Comparison of ENCODE assay signal across 9 cellular contexts in the genomic region with DNA sequence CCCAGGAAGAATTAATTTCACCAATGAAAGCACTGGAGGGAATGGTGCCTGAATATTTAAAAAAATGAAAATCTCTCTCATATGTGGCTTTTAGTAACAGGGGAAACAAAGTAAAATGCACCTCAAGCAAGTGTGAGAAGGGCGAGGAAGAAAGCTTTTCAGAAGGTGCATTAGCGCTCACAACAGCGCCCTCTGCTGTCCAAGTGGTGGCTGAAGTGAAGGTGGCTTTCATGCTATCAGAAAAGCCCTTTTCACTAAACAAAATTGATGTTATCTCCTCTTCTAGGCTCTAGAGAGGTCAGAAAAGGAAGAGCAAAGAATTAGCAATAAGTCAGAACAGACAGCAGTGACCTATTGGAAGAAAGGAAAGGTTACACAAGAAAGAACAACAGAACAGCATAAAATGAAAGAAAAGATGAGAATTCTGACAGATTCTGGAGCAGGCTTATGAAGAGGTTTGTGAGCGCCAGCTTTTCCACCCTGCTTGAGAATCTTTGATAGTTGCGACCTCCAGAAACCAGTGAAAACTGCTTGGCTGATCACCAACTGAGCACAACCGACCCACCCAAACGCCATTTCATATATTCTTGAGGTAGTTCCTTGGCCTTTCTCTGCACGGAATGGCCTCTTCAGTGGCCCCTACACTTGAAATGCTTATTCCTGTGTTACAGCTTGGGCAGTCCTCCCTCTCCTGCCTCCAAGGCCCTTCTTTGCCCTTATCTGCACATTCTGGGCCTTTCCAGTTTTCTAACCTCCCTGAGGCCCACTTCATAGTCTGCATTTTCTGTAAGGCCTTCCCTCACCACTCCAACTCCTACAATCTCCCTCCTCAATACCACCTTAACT. TPM values are rescaled to one million over a fixed set of nuclear protein-coding genes. Genes with fewer than 3 reads are reported as not detected.
A peak's percentile ranks its signal among the peaks of the same experiment; 100 is the strongest.
DNase-seq lines count a peak whose midpoint lies in the region; ATAC-seq and TF ChIP-seq lines count a peak whose summit lies in the region.
"Had no signal": no experiment of that assay in that cellular context is flagged by ENCODE, and none has a peak within 500 bp of the region (broad histone marks: within the 10 kb centered on the region; RNA-seq: fewer than 3 reads in every experiment).

No MANE protein-coding gene starts in this region.

- DNase-seq in activated gamma-delta T cell treated with Interleukin-2 at 50 U/mL for 16 hours: peak; percentile 74
- no peak for DNase-seq in activated gamma-delta T cell (lab: John Stamatoyannopoulos, UW)
- DNase-seq in Peyer's patch: peak; percentile 67 to 93 (median 74)
- peak; percentile 47 to 56 for DNase-seq in activated T-helper 1 cell treated with anti-CD3 and anti-CD28 coated beads, Interleukin-2, amount 50 U/mL, for 16 hours (ENCODE audit: low read depth in 1 of 2, low spot score in 1 of 2)
- DNase-seq in upper lobe of right lung: peak; percentile 80

- H3K4me1 ChIP-seq in Peyer's patch (no peaks in the 10 kb centered on the region), gastroesophageal sphincter (peaks cover 0 to 12% (median 0%) of the 10 kb centered on the region in 3 donors), parathyroid adenoma (no peaks in the 10 kb centered on the region), upper lobe of right lung (no peaks in the 10 kb centered on the region)

- H3K9me3 ChIP-seq in Peyer's patch: no peaks in the 10 kb centered on the region
- no peaks in the 10 kb centered on the region for H3K9me3 ChIP-seq in gastroesophageal sphincter
- H3K9me3 ChIP-seq in parathyroid adenoma (ENCODE audit: control insufficient read depth, low read length): no peaks in the 10 kb centered on the region
- H3K9me3 ChIP-seq in upper lobe of right lung: no peaks in the 10 kb centered on the region

- no peak overlapping the region for H3K4me2 ChIP-seq in parathyroid adenoma (ENCODE audit: low read length)

- H3K27me3 ChIP-seq in Peyer's patch (no peaks in the 10 kb centered on the region), gastroesophageal sphincter (no peaks in the 10 kb centered on the region), parathyroid adenoma (ENCODE audit: control insufficient read depth, insufficient read depth, low read length) (no peaks in the 10 kb centered on the region), upper lobe of right lung (no peaks in the 10 kb centered on the region)

- H3K36me3 ChIP-seq in Peyer's patch (peaks cover 0 to 15% (median 0%) of the 10 kb centered on the region in 3 donors), gastroesophageal sphincter (peaks cover 0 to 31% of the 10 kb centered on the region in 2 donors), parathyroid adenoma (ENCODE audit: control insufficient read depth, insufficient read depth, low read length) (no peaks in the 10 kb centered on the region), upper lobe of right lung (peaks cover 11% of the 10 kb centered on the region)

- WGBS in gastroesophageal sphincter (ENCODE audit: low coverage in 1 of 2), 2 donors: 58 to 67% methylated on average over 6 to 8 of the region's 8 CpGs

- H3K79me2 ChIP-seq in parathyroid adenoma: no peaks in the 10 kb centered on the region

- ATAC-seq in HG03378 (IDR thresholded peaks at IDR 0.05; ENCODE audit: unreplicated experiment) (peak; percentile 79), gastroesophageal sphincter (peak; percentile 46), upper lobe of right lung (peak; percentile 75)

- H3K9ac ChIP-seq in parathyroid adenoma: no peak overlapping the region

- TF ChIP-seq POLR2A in Peyer's patch (IDR thresholded peaks at IDR 0.05): no peak
- no peak for TF ChIP-seq POLR2A in gastroesophageal sphincter (IDR thresholded peaks at IDR 0.05)

- intact Hi-C loops in upper lobe of right lung (cut with DNase I): no loop called here

- H3K4me3 ChIP-seq in Peyer's patch: no peak overlapping the region
- no peak overlapping the region for H3K4me3 ChIP-seq in gastroesophageal sphincter
- no peak overlapping the region for H3K4me3 ChIP-seq in parathyroid adenoma (ENCODE audit: low read depth, low read length)
- no peak overlapping the region for H3K4me3 ChIP-seq in upper lobe of right lung

- H3K27ac ChIP-seq in Peyer's patch (no peak overlapping the region), gastroesophageal sphincter (no peak overlapping the region), parathyroid adenoma (no peak overlapping the region), upper lobe of right lung (no peak overlapping the region)

- TF ChIP-seq CTCF in Peyer's patch (IDR thresholded peaks at IDR 0.05) (peak; percentile 58 to 88 (median 76)), gastroesophageal sphincter (IDR thresholded peaks at IDR 0.05) (peak; percentile 55 to 78 (median 62)), parathyroid adenoma (IDR thresholded peaks at IDR 0.05) (peak; percentile 87), upper lobe of right lung (IDR thresholded peaks at IDR 0.05) (peak; percentile 95)

- peak overlapping the region; percentile 26 for H2AFZ ChIP-seq in parathyroid adenoma

- TF ChIP-seq EP300 in gastroesophageal sphincter (IDR thresholded peaks at IDR 0.05): no peak

RNA-seq across cellular contexts. Expression of a gene that starts 45.3 kb away (rescaled TPM):
- 10 to 100 TPM in 2 of 4 donors, 1 to 10 TPM in 1, not detected in 1; 7.1 to 24.8 (median 15.6) TPM for total RNA-seq in Peyer's patch
- total RNA-seq in gastroesophageal sphincter: not detected
- not detected for total RNA-seq in upper lobe of right lung
- total RNA-seq: urinary bladder had no signal
